28 cellular contexts compared by ENCODE assay signal in genomic region chr11:130624946-130625345, GRCh38.
"Had no signal": no experiment of that assay in that cellular context is flagged by ENCODE, and none has a peak within 500 bp of the region (broad histone marks: within the 10 kb centered on the region; RNA-seq: fewer than 3 reads in every experiment).

No MANE protein-coding gene starts in this region.

- ATAC-seq: activated naive CD8-positive, alpha-beta T cell treated with anti-CD3 and anti-CD28 coated beads, Interleukin-2, amount 50 U/mL, for 24 hours; body of pancreas; pancreas; stimulated activated naive CD8-positive, alpha-beta T cell treated with anti-CD3 and anti-CD28 coated beads, Interleukin-15, Interleukin-2, amounts not matched to agents 100 U/mL and 50 U/mL, for 24 hours had no signal

- H3K27me3 ChIP-seq: body of pancreas, esophagus squamous epithelium, pancreas, right atrium auricular region, testis, uterus had no signal

- H3K27ac ChIP-seq: body of pancreas, epithelial cell of prostate, neutrophil, pancreas, prostate gland, VCaP had no signal

- H3K27ac Mint-ChIP-seq: activated naive CD4-positive, alpha-beta T cell treated with anti-CD3 and anti-CD28 coated beads, Interleukin-2, amount 50 U/mL, for 24 hours; activated naive CD8-positive, alpha-beta T cell treated with anti-CD3 and anti-CD28 coated beads, Interleukin-2, amount 50 U/mL, for 24 hours; activated T-helper 1 cell treated with anti-CD3 and anti-CD28 coated beads, Interleukin-12 subunit alpha, Interleukin-12 subunit beta, Interleukin-2, Interleukin-4 antibody, amounts not matched to agents 30 ng/mL and 10 ng/mL and 1 ng/mL, durations not matched to agents 14 hours and 24 hours and 36 hours; mesothelial cell of epicardium; nephron progenitor cell had no signal

- H3K4me3 ChIP-seq: body of pancreas, esophagus squamous epithelium, pancreas, prostate gland, right atrium auricular region, testis, uterus had no signal

- H3K36me3 Mint-ChIP-seq: activated naive CD4-positive, alpha-beta T cell treated with anti-CD3 and anti-CD28 coated beads, Interleukin-2, amount 50 U/mL, for 24 hours; mesothelial cell of epicardium; naive B cell had no signal

- H3K9me3 Mint-ChIP-seq: activated naive CD4-positive, alpha-beta T cell treated with anti-CD3 and anti-CD28 coated beads, Interleukin-2, amount 50 U/mL, for 24 hours; activated naive CD8-positive, alpha-beta T cell treated with anti-CD3 and anti-CD28 coated beads, Interleukin-2, amount 50 U/mL, for 24 hours; activated T-helper 1 cell treated with anti-CD3 and anti-CD28 coated beads, Interleukin-12 subunit alpha, Interleukin-12 subunit beta, Interleukin-2, Interleukin-4 antibody, amounts not matched to agents 30 ng/mL and 10 ng/mL and 1 ng/mL, durations not matched to agents 14 hours and 24 hours and 36 hours; mesothelial cell of epicardium; nephron progenitor cell had no signal

- H3K4me1 Mint-ChIP-seq: activated naive CD4-positive, alpha-beta T cell treated with anti-CD3 and anti-CD28 coated beads, Interleukin-2, amount 50 U/mL, for 24 hours; activated naive CD8-positive, alpha-beta T cell treated with anti-CD3 and anti-CD28 coated beads, Interleukin-2, amount 50 U/mL, for 24 hours; naive B cell had no signal

- DNase-seq: activated CD4-positive, alpha-beta T cell treated with anti-CD3 and anti-CD28 coated beads for 4 hours; activated CD4-positive, alpha-beta T cell treated with anti-CD3 and anti-CD28 coated beads, Interleukin-2, amount 50 U/mL, for 4 hours; activated CD8-positive, alpha-beta memory T cell treated with anti-CD3 and anti-CD28 coated beads for 24 hours; activated CD8-positive, alpha-beta memory T cell treated with anti-CD3 and anti-CD28 coated beads, Interleukin-2, amount 50 U/mL, for 4 hours; activated effector memory CD4-positive, alpha-beta T cell treated with anti-CD3 and anti-CD28 coated beads, Interleukin-2, amount 50 U/mL, for 16 hours; activated naive CD8-positive, alpha-beta T cell treated with anti-CD3 and anti-CD28 coated beads, Interleukin-2, amount 50 U/mL, for 24 hours; activated T-cell treated with anti-CD3 and anti-CD28 coated beads, Interleukin-2, amount 50 U/mL, for 1 hour; amygdala; body of pancreas; effector CD8-positive, alpha-beta T cell; esophagus squamous epithelium; left ventricle myocardium superior; naive B cell; nephron progenitor cell; pancreas; stimulated activated CD4-positive, alpha-beta T cell treated with anti-CD3 and anti-CD28 coated beads, Interleukin-4, amount 100 ng/mL, for 1 hour; stimulated activated naive CD8-positive, alpha-beta T cell treated with anti-CD3 and anti-CD28 coated beads, Interleukin-15, Interleukin-2, amounts not matched to agents 100 U/mL and 50 U/mL, for 24 hours; testis; trophoblast cell; uterus had no signal

- H3K4me3 Mint-ChIP-seq: activated naive CD4-positive, alpha-beta T cell treated with anti-CD3 and anti-CD28 coated beads, Interleukin-2, amount 50 U/mL, for 24 hours; activated naive CD8-positive, alpha-beta T cell treated with anti-CD3 and anti-CD28 coated beads, Interleukin-2, amount 50 U/mL, for 24 hours; activated T-helper 1 cell treated with anti-CD3 and anti-CD28 coated beads, Interleukin-12 subunit alpha, Interleukin-12 subunit beta, Interleukin-2, Interleukin-4 antibody, amounts not matched to agents 30 ng/mL and 10 ng/mL and 1 ng/mL, durations not matched to agents 14 hours and 24 hours and 36 hours; mesothelial cell of epicardium; naive B cell; nephron progenitor cell had no signal

- H3K4me1 ChIP-seq: body of pancreas, pancreas, prostate gland, testis, uterus had no signal

- H3K36me3 ChIP-seq: esophagus squamous epithelium, neutrophil, pancreas, prostate gland, right atrium auricular region, uterus had no signal
